1 cellular context compared by ENCODE assay signal in the genomic region with DNA sequence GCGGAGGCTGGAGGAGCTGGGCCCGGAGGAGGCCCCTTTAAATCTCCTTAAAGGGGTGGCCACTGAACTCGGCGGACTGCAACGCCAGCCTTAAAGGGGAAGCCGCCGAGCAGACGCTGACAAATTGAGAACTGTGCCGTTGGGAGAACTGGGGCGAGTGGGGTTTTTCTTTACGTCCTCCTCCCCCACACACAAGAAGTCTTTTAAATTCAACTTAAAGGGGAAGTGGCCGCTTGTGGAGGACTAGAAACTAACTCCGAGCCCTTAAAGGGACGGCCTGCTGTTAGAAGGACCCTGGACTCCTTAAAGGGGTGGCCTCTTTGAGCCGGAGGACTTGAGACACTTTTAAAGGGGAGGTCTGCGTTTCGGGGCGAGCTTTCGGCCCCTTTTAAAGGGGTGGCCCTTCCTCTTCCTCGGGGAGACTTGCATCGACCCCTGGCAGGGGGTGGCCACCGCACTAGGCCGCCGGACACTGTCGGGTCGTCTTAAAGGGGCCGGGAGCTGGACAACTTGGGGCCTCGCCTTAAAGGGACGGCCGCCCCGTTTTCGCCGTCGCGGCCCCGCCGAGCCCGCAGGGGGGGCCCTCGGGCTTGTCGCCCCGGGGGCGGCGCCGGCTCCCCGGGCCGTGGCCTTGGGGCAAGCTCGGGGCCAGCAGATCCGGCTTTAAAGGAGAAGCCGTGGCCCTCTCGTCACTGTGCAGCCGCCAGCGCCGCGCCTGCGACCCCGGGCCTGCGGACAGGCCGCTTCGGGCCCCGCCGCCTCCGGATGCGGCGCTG.
TF ChIP-seq lines count a peak whose summit lies in the region.

No MANE protein-coding gene starts in this region.

TF ChIP-seq in HEK293, 187 proteins besides CTCF, POLR2A, EP300 and RAD21 (continues in another document):
- TF ChIP-seq ZNF629 (tag by site-specific recombination; IDR thresholded peaks at IDR 0.05) (no peak; the same call in 1 of the 2 replicates), ZNF664 (tag by site-specific recombination; IDR thresholded peaks at IDR 0.05) (no peak), ZNF184 (tag by site-specific recombination; IDR thresholded peaks at IDR 0.05) (no peak), MZF1 (tag by site-specific recombination; IDR thresholded peaks at IDR 0.05; ENCODE audit: borderline replicate concordance) (no peak), ZNF10 (tag by site-specific recombination; IDR thresholded peaks at IDR 0.05) (no peak), ZNF138 (tag by site-specific recombination; IDR thresholded peaks at IDR 0.05; ENCODE audit: borderline replicate concordance) (no peak), SETDB1 (IDR thresholded peaks at IDR 0.05; ENCODE audit: insufficient read length, low read length) (no peak), SCRT1 (tag by site-specific recombination; IDR thresholded peaks at IDR 0.05; ENCODE audit: borderline replicate concordance) (no peak), GLI4 (tag by site-specific recombination; IDR thresholded peaks at IDR 0.05) (no peak), ZNF558 (tag by site-specific recombination; IDR thresholded peaks at IDR 0.05) (no peak), ZNF626 (tag by site-specific recombination; IDR thresholded peaks at IDR 0.05) (no peak), ZNF621 (tag by site-specific recombination; IDR thresholded peaks at IDR 0.05) (no peak), ZNF37A (tag by site-specific recombination; IDR thresholded peaks at IDR 0.05) (no peak), ZNF624 (tag by site-specific recombination; IDR thresholded peaks at IDR 0.05) (no peak), ZNF221 (tag by site-specific recombination; IDR thresholded peaks at IDR 0.05; ENCODE audit: borderline replicate concordance) (no peak), KLF7 (tag by site-specific recombination; IDR thresholded peaks at IDR 0.05; ENCODE audit: borderline replicate concordance) (no peak), ZNF561 (tag by site-specific recombination; IDR thresholded peaks at IDR 0.05; ENCODE audit: borderline replicate concordance) (peak; percentile 74; the same call in 1 of the 2 replicates), ZNF544 (tag by site-specific recombination; IDR thresholded peaks at IDR 0.05) (no peak), PRDM1 (tag by site-specific recombination; IDR thresholded peaks at IDR 0.05) (no peak), ZNF157 (tag by site-specific recombination; IDR thresholded peaks at IDR 0.05) (no peak), SCRT2 (tag by site-specific recombination; IDR thresholded peaks at IDR 0.05) (no peak), ZNF174 (tag by site-specific recombination; IDR thresholded peaks at IDR 0.05) (no peak), ZNF175 (tag by site-specific recombination; IDR thresholded peaks at IDR 0.05) (no peak), ZNF548 (tag by site-specific recombination; IDR thresholded peaks at IDR 0.05) (no peak)
- TF ChIP-seq, protein P1, sequence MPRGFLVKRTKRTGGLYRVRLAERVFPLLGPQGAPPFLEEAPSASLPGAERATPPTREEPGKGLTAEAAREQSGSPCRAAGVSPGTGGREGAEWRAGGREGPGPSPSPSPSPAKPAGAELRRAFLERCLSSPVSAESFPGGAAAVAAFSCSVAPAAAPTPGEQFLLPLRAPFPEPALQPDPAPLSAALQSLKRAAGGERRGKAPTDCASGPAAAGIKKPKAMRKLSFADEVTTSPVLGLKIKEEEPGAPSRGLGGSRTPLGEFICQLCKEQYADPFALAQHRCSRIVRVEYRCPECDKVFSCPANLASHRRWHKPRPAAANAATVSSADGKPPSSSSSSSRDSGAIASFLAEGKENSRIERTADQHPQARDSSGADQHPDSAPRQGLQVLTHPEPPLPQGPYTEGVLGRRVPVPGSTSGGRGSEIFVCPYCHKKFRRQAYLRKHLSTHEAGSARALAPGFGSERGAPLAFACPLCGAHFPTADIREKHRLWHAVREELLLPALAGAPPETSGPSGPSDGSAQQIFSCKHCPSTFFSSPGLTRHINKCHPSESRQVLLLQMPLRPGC (tag by site-specific recombination; IDR thresholded peaks at IDR 0.05) = no peak
- TF ChIP-seq, protein P2, sequence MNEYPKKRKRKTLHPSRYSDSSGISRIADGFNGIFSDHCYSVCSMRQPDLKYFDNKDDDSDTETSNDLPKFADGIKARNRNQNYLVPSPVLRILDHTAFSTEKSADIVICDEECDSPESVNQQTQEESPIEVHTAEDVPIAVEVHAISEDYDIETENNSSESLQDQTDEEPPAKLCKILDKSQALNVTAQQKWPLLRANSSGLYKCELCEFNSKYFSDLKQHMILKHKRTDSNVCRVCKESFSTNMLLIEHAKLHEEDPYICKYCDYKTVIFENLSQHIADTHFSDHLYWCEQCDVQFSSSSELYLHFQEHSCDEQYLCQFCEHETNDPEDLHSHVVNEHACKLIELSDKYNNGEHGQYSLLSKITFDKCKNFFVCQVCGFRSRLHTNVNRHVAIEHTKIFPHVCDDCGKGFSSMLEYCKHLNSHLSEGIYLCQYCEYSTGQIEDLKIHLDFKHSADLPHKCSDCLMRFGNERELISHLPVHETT (tag by site-specific recombination; IDR thresholded peaks at IDR 0.05) = no peak; the same call in 1 of the 2 replicates
- TF ChIP-seq, protein P3, sequence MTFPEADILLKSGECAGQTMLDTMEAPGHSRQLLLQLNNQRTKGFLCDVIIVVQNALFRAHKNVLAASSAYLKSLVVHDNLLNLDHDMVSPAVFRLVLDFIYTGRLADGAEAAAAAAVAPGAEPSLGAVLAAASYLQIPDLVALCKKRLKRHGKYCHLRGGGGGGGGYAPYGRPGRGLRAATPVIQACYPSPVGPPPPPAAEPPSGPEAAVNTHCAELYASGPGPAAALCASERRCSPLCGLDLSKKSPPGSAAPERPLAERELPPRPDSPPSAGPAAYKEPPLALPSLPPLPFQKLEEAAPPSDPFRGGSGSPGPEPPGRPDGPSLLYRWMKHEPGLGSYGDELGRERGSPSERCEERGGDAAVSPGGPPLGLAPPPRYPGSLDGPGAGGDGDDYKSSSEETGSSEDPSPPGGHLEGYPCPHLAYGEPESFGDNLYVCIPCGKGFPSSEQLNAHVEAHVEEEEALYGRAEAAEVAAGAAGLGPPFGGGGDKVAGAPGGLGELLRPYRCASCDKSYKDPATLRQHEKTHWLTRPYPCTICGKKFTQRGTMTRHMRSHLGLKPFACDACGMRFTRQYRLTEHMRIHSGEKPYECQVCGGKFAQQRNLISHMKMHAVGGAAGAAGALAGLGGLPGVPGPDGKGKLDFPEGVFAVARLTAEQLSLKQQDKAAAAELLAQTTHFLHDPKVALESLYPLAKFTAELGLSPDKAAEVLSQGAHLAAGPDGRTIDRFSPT (tag by site-specific recombination; IDR thresholded peaks at IDR 0.05) = no peak
- TF ChIP-seq, protein P4, sequence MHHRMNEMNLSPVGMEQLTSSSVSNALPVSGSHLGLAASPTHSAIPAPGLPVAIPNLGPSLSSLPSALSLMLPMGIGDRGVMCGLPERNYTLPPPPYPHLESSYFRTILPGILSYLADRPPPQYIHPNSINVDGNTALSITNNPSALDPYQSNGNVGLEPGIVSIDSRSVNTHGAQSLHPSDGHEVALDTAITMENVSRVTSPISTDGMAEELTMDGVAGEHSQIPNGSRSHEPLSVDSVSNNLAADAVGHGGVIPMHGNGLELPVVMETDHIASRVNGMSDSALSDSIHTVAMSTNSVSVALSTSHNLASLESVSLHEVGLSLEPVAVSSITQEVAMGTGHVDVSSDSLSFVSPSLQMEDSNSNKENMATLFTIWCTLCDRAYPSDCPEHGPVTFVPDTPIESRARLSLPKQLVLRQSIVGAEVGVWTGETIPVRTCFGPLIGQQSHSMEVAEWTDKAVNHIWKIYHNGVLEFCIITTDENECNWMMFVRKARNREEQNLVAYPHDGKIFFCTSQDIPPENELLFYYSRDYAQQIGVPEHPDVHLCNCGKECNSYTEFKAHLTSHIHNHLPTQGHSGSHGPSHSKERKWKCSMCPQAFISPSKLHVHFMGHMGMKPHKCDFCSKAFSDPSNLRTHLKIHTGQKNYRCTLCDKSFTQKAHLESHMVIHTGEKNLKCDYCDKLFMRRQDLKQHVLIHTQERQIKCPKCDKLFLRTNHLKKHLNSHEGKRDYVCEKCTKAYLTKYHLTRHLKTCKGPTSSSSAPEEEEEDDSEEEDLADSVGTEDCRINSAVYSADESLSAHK (tag by site-specific recombination; IDR thresholded peaks at IDR 0.05) = peak; percentile 97
- TF ChIP-seq, protein P5, sequence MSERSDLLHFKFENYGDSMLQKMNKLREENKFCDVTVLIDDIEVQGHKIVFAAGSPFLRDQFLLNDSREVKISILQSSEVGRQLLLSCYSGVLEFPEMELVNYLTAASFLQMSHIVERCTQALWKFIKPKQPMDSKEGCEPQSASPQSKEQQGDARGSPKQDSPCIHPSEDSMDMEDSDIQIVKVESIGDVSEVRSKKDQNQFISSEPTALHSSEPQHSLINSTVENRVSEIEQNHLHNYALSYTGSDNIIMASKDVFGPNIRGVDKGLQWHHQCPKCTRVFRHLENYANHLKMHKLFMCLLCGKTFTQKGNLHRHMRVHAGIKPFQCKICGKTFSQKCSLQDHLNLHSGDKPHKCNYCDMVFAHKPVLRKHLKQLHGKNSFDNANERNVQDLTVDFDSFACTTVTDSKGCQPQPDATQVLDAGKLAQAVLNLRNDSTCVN (tag by site-specific recombination; optimal IDR thresholded peaks at IDR 0.05) = no peak
- TF ChIP-seq, protein P6, sequence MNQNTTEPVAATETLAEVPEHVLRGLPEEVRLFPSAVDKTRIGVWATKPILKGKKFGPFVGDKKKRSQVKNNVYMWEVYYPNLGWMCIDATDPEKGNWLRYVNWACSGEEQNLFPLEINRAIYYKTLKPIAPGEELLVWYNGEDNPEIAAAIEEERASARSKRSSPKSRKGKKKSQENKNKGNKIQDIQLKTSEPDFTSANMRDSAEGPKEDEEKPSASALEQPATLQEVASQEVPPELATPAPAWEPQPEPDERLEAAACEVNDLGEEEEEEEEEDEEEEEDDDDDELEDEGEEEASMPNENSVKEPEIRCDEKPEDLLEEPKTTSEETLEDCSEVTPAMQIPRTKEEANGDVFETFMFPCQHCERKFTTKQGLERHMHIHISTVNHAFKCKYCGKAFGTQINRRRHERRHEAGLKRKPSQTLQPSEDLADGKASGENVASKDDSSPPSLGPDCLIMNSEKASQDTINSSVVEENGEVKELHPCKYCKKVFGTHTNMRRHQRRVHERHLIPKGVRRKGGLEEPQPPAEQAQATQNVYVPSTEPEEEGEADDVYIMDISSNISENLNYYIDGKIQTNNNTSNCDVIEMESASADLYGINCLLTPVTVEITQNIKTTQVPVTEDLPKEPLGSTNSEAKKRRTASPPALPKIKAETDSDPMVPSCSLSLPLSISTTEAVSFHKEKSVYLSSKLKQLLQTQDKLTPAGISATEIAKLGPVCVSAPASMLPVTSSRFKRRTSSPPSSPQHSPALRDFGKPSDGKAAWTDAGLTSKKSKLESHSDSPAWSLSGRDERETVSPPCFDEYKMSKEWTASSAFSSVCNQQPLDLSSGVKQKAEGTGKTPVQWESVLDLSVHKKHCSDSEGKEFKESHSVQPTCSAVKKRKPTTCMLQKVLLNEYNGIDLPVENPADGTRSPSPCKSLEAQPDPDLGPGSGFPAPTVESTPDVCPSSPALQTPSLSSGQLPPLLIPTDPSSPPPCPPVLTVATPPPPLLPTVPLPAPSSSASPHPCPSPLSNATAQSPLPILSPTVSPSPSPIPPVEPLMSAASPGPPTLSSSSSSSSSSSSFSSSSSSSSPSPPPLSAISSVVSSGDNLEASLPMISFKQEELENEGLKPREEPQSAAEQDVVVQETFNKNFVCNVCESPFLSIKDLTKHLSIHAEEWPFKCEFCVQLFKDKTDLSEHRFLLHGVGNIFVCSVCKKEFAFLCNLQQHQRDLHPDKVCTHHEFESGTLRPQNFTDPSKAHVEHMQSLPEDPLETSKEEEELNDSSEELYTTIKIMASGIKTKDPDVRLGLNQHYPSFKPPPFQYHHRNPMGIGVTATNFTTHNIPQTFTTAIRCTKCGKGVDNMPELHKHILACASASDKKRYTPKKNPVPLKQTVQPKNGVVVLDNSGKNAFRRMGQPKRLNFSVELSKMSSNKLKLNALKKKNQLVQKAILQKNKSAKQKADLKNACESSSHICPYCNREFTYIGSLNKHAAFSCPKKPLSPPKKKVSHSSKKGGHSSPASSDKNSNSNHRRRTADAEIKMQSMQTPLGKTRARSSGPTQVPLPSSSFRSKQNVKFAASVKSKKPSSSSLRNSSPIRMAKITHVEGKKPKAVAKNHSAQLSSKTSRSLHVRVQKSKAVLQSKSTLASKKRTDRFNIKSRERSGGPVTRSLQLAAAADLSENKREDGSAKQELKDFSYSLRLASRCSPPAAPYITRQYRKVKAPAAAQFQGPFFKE (tag by site-specific recombination; IDR thresholded peaks at IDR 0.05; ENCODE audit: borderline replicate concordance) = no peak
- TF ChIP-seq, protein P7, sequence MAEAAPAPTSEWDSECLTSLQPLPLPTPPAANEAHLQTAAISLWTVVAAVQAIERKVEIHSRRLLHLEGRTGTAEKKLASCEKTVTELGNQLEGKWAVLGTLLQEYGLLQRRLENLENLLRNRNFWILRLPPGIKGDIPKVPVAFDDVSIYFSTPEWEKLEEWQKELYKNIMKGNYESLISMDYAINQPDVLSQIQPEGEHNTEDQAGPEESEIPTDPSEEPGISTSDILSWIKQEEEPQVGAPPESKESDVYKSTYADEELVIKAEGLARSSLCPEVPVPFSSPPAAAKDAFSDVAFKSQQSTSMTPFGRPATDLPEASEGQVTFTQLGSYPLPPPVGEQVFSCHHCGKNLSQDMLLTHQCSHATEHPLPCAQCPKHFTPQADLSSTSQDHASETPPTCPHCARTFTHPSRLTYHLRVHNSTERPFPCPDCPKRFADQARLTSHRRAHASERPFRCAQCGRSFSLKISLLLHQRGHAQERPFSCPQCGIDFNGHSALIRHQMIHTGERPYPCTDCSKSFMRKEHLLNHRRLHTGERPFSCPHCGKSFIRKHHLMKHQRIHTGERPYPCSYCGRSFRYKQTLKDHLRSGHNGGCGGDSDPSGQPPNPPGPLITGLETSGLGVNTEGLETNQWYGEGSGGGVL (tag by site-specific recombination; IDR thresholded peaks at IDR 0.05) = no peak
- TF ChIP-seq, protein P8, sequence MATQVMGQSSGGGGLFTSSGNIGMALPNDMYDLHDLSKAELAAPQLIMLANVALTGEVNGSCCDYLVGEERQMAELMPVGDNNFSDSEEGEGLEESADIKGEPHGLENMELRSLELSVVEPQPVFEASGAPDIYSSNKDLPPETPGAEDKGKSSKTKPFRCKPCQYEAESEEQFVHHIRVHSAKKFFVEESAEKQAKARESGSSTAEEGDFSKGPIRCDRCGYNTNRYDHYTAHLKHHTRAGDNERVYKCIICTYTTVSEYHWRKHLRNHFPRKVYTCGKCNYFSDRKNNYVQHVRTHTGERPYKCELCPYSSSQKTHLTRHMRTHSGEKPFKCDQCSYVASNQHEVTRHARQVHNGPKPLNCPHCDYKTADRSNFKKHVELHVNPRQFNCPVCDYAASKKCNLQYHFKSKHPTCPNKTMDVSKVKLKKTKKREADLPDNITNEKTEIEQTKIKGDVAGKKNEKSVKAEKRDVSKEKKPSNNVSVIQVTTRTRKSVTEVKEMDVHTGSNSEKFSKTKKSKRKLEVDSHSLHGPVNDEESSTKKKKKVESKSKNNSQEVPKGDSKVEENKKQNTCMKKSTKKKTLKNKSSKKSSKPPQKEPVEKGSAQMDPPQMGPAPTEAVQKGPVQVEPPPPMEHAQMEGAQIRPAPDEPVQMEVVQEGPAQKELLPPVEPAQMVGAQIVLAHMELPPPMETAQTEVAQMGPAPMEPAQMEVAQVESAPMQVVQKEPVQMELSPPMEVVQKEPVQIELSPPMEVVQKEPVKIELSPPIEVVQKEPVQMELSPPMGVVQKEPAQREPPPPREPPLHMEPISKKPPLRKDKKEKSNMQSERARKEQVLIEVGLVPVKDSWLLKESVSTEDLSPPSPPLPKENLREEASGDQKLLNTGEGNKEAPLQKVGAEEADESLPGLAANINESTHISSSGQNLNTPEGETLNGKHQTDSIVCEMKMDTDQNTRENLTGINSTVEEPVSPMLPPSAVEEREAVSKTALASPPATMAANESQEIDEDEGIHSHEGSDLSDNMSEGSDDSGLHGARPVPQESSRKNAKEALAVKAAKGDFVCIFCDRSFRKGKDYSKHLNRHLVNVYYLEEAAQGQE (tag by site-specific recombination; IDR thresholded peaks at IDR 0.05) = no peak; the same call in 1 of the 2 replicates
